9 cellular contexts compared by ENCODE assay signal in genomic region chr3:194537732-194538247, GRCh38. TPM values are rescaled to one million over a fixed set of nuclear protein-coding genes. Genes with fewer than 3 reads are reported as not detected.
DNase-seq lines count a peak whose midpoint lies in the region; TF ChIP-seq lines count a peak whose summit lies in the region.
"Had no signal": no experiment of that assay in that cellular context is flagged by ENCODE, and none has a peak within 500 bp of the region (broad histone marks: within the 10 kb centered on the region; RNA-seq: fewer than 3 reads in every experiment).

No MANE protein-coding gene starts in this region.

- H3K4me2 ChIP-seq in GM23248 (ENCODE audit: unreplicated experiment): no peak overlapping the region

- no peaks in the 10 kb centered on the region for H3K36me3 ChIP-seq in GM23248 (ENCODE audit: low read depth)
- H3K36me3 ChIP-seq: sigmoid colon had no signal

- peaks cover 15% of the 10 kb centered on the region; the same call in 1 of the 2 replicates for H3K4me1 ChIP-seq in GM23248 (ENCODE audit: insufficient read depth)

- no peaks in the 10 kb centered on the region for H3K9me3 ChIP-seq in GM23248 (ENCODE audit: low read depth)
- H3K9me3 ChIP-seq: sigmoid colon had no signal

- H3K9ac ChIP-seq in GM23248: no peak overlapping the region

- TF ChIP-seq CTCF in fibroblast of mammary gland (conservative IDR thresholded peaks at IDR 0.05; ENCODE audit: control insufficient read depth, insufficient read depth, low read depth, low read length): no peak
- TF ChIP-seq CTCF in retinal pigment epithelial cell (conservative IDR thresholded peaks at IDR 0.05; ENCODE audit: low read depth, low read length): no peak

- H3F3A ChIP-seq in GM23248 (ENCODE audit: insufficient read depth): no peaks in the 10 kb centered on the region

- no peaks in the 10 kb centered on the region for H4K20me1 ChIP-seq in GM23248 (ENCODE audit: insufficient read depth)

- H3K27ac ChIP-seq in GM23248: no peak overlapping the region

- in situ Hi-C loops in GM23248 (cut with MboI): no loop called here

- no peaks in the 10 kb centered on the region for H3K9me2 ChIP-seq in GM23248 (ENCODE audit: insufficient read depth)

- H3K79me2 ChIP-seq in GM23248 (ENCODE audit: insufficient read depth): no peaks in the 10 kb centered on the region

- 87 to 91% methylated on average over 8 of the region's 8 CpGs for WGBS in GM23248 (ENCODE audit: low coverage in 1 of 2, low lambda C conversion rate in 2 of 2, missing lambda C conversion rate in 2 of 2), 2 experiments

- H3K4me3 ChIP-seq in GM23248 (no peak overlapping the region), fibroblast of mammary gland (ENCODE audit: control insufficient read depth, low read depth, low read length) (no peak overlapping the region), retinal pigment epithelial cell (ENCODE audit: low read length) (no peak overlapping the region)
- H3K4me3 ChIP-seq: sigmoid colon had no signal

- H3K27me3 ChIP-seq in GM23248 (replicated peaks; ENCODE audit: insufficient read depth): no peaks in the 10 kb centered on the region
- H3K27me3 ChIP-seq: sigmoid colon had no signal

- peak; percentile 53 for DNase-seq in GM23248
- peak; percentile 91 for DNase-seq in RPMI7951 (ENCODE audit: low read depth)
- peak; percentile 35 for DNase-seq in fibroblast of mammary gland (ENCODE audit: low read depth)
- DNase-seq in retinal pigment epithelial cell (ENCODE audit: low read depth): peak; percentile 92
- no peak for DNase-seq in C1 segment of cervical spinal cord (lab: John Stamatoyannopoulos, UW)
- no peak for DNase-seq in SHP77 (lab: John Stamatoyannopoulos, UW)
- no peak for DNase-seq in activated T-cell treated with anti-CD3 and anti-CD28 coated beads, Interleukin-2, amount 50 U/mL, for 48 hours
- no peak for DNase-seq in HuH-7.5 (ENCODE audit: low spot score)

- no peak overlapping the region for H2AFZ ChIP-seq in GM23248

RNA-seq across cellular contexts. Expression of gene ATP13A3, which starts 51.0 kb away (rescaled TPM):
- total RNA-seq in GM23248 (2014; rRNA removed; shearing (Covaris generic)): 232 and 241 TPM in 2 replicates
- polyA plus RNA-seq in GM23248 (2016; fragmentation: Nextera tagmentation; extraction: Ambion mirVana): 22.3 and 23.7 TPM in 2 replicates
- 123 and 126 TPM in 2 replicates for total RNA-seq in RPMI7951 (2014; rRNA removed; shearing (Covaris generic))

Comparison
In these comparisons a context has a peak if more than half of its experiments do, and no peak if none do; other contexts are left out.
1. DNase-seq: peak in GM23248 (single experiment), RPMI7951 (single experiment), fibroblast of mammary gland (single experiment) and retinal pigment epithelial cell (single experiment); none in C1 segment of cervical spinal cord (0 of 14), SHP77 (0 of 2), activated T-cell treated with anti-CD3 and anti-CD28 coated beads, Interleukin-2, amount 50 U/mL, for 48 hours (0 of 2) and HuH-7.5 (single experiment).